14 cellular contexts compared by ENCODE assay signal in the genomic region with DNA sequence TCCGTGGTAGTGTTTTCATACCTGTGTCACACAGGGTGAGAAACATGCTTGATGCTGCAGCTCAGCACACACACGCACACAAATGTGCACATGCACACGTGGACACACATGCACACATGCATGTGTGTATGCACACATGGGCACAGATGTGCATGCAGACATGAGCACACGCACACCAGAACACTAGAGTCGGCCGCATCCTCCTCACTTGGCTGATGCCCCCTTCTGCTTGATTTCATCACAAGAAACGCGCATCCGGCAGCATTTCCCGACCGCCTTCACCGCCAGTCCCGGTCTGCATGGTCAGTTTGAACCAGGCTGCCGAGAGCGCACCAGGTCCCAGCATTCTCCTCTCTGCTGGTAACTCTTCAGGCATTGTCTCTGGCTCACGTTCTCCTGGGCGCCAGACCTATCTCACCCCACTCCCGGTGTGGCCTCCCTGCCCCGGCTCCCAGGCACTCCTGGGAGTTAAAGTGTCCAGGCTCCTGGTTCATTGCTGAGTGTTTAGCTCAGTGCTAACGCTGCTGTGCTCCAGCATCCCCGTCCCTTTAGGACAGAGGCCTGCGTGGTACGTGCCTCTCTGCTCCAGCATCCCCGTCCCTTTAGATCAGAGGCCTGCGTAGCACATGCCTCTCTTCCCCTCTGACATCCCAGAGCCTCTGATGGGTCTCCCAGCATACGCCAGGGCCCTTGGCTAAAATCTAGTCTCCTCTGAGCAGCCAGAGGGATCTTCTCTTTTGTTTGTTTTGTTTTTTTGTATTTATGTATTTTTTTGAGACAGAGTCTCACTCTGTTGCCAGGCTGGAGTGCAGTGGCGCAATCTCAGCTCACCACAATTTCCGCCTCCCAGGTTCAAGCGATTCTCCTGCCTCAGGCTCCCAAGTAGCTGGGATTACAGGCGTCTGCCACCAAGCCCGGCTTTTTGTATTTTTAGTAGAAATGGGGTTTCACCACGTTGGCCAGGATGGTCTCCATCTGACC. TPM values are rescaled to one million over a fixed set of nuclear protein-coding genes. Genes with fewer than 3 reads are reported as not detected.
DNase-seq lines count a peak whose midpoint lies in the region; ATAC-seq and TF ChIP-seq lines count a peak whose summit lies in the region.
"Had no signal": no experiment of that assay in that cellular context is flagged by ENCODE, and none has a peak within 500 bp of the region (broad histone marks: within the 10 kb centered on the region; RNA-seq: fewer than 3 reads in every experiment).

No MANE protein-coding gene starts in this region.

- H3K27me3 ChIP-seq in foreskin keratinocyte: no peaks in the 10 kb centered on the region
- H3K27me3 ChIP-seq in skeletal muscle tissue (ENCODE audit: control insufficient read depth in 3 of 3, insufficient read depth in 3 of 3, low read length in 3 of 3): peaks cover 0 to 12% (median 0%) of the 10 kb centered on the region in 3 donors

- peak overlapping the region in 1 of 3 donors; percentile 29 for H3K4me3 ChIP-seq in skeletal muscle tissue (ENCODE audit: low read length in 3 of 3)

- TF ChIP-seq CTCF in HFFc6 (IDR thresholded peaks at IDR 0.05) (no peak), VCaP (conservative IDR thresholded peaks at IDR 0.05) (no peak), foreskin keratinocyte (conservative IDR thresholded peaks at IDR 0.05) (no peak), GM20000 (IDR thresholded peaks at IDR 0.05; ENCODE audit: extremely low read depth, missing control alignments) (no peak)

- H3K36me3 ChIP-seq in skeletal muscle tissue (ENCODE audit: control insufficient read depth in 3 of 3, insufficient read depth in 3 of 3, low read length in 3 of 3): no peaks in the 10 kb centered on the region

- no peaks in the 10 kb centered on the region for H3K9me3 Mint-ChIP-seq in HFFc6
- H3K9me3 Mint-ChIP-seq: activated B cell treated with CpG ODN at 0.5 μM for 24 hours; activated T-cell treated with anti-CD3 and anti-CD28 coated beads, Interleukin-2, amount 50 U/mL, for 4 hours; CD8-positive, alpha-beta T cell; nephron had no signal

- H3K4me1 ChIP-seq in foreskin keratinocyte: peaks cover 32% of the 10 kb centered on the region
- H3K4me1 ChIP-seq in skeletal muscle tissue (ENCODE audit: control insufficient read depth in 3 of 3, insufficient read depth in 3 of 3, low read length in 3 of 3): peaks cover 28 to 54% (median 29%) of the 10 kb centered on the region in 3 donors

- H3K9ac ChIP-seq in skeletal muscle tissue (ENCODE audit: low read depth in 1 of 3, low read length in 3 of 3): peak overlapping the region in 1 of 3 donors; percentile 68

- no peaks in the 10 kb centered on the region for H3K9me3 ChIP-seq in skeletal muscle tissue (ENCODE audit: control insufficient read depth in 3 of 3, low read length in 3 of 3)

- H3K27ac ChIP-seq in VCaP (peak overlapping the region; percentile 41), foreskin keratinocyte (peak overlapping the region; percentile 84), skeletal muscle tissue (ENCODE audit: low read depth, low read length) (peak overlapping the region; percentile 56)

- no peaks in the 10 kb centered on the region for H3K4me1 Mint-ChIP-seq in HFFc6 (ENCODE audit: low read depth)

- H3K27me3 Mint-ChIP-seq in HFFc6 (ENCODE audit: insufficient read depth): no peaks in the 10 kb centered on the region; the same call in none of the 2 replicates

- no peaks in the 10 kb centered on the region for H3K36me3 Mint-ChIP-seq in HFFc6 (ENCODE audit: low read depth)
- H3K36me3 Mint-ChIP-seq: CD8-positive, alpha-beta T cell had no signal

- no peak for DNase-seq in HFFc6
- DNase-seq in foreskin keratinocyte: no peak
- no peak for DNase-seq in GM20000 (ENCODE audit: low spot score)
- DNase-seq in NCI-H524 treated with DMSO at 0.1 percent for 48 hours (lab: John Stamatoyannopoulos, UW): no peak
- DNase-seq: activated B cell treated with CpG ODN at 0.5 μM for 24 hours; activated T-cell treated with anti-CD3 and anti-CD28 coated beads, Interleukin-2, amount 50 U/mL, for 4 hours; CD8-positive, alpha-beta T cell; Karpas-422; stimulated activated CD4-positive, alpha-beta T cell treated with anti-CD3 and anti-CD28 coated beads, Interleukin-15, amount 100 ng/mL, for 24 hours had no signal

- ATAC-seq in foreskin keratinocyte: no peak
- ATAC-seq in HG03520 (IDR thresholded peaks at IDR 0.05; ENCODE audit: unreplicated experiment): no peak
- ATAC-seq in GM21786 (IDR thresholded peaks at IDR 0.05; ENCODE audit: unreplicated experiment): no peak
- ATAC-seq: activated T-cell treated with anti-CD3 and anti-CD28 coated beads, Interleukin-2, amount 50 U/mL, for 4 hours; CD8-positive, alpha-beta T cell had no signal

- peak overlapping the region; percentile 40; the same call in 1 of the 2 replicates for H3K27ac Mint-ChIP-seq in HFFc6
- H3K27ac Mint-ChIP-seq: activated B cell treated with CpG ODN at 0.5 μM for 24 hours; CD8-positive, alpha-beta T cell had no signal

- no peak overlapping the region for H3K4me3 Mint-ChIP-seq in HFFc6
- H3K4me3 Mint-ChIP-seq: activated T-cell treated with anti-CD3 and anti-CD28 coated beads, Interleukin-2, amount 50 U/mL, for 4 hours; CD8-positive, alpha-beta T cell; nephron had no signal

RNA-seq across cellular contexts. Expression of a gene that starts 16.0 kb away (rescaled TPM):
- 10 to 100 TPM; 30.8 to 47.4 (median 35.9) TPM for total RNA-seq in HFFc6 (2021; fragmentation: NEBNext Ultra II Directional; extraction: Animal tissue kit (Norgen Biotek cat#: 25700))
- total RNA-seq in foreskin keratinocyte (104 and 106 TPM in 2 replicates), skeletal muscle tissue (7.3 TPM)
- 117 and 118 TPM in 2 replicates for polyA plus RNA-seq in foreskin keratinocyte

RNA-seq across cellular contexts. Expression of a gene that starts 59.3 kb away (rescaled TPM):
- total RNA-seq in HFFc6 (2021; fragmentation: NEBNext Ultra II Directional; extraction: Animal tissue kit (Norgen Biotek cat#: 25700)): 10 to 100 TPM; 27.6 to 38.5 (median 31.5) TPM
- total RNA-seq in foreskin keratinocyte: 26.1 and 27.1 TPM in 2 replicates
- polyA plus RNA-seq in foreskin keratinocyte: 41.1 and 43.9 TPM in 2 replicates
- 12.5 TPM for total RNA-seq in skeletal muscle tissue
